Comparison of ENCODE assay signal across 8 cellular contexts in the genomic region with DNA sequence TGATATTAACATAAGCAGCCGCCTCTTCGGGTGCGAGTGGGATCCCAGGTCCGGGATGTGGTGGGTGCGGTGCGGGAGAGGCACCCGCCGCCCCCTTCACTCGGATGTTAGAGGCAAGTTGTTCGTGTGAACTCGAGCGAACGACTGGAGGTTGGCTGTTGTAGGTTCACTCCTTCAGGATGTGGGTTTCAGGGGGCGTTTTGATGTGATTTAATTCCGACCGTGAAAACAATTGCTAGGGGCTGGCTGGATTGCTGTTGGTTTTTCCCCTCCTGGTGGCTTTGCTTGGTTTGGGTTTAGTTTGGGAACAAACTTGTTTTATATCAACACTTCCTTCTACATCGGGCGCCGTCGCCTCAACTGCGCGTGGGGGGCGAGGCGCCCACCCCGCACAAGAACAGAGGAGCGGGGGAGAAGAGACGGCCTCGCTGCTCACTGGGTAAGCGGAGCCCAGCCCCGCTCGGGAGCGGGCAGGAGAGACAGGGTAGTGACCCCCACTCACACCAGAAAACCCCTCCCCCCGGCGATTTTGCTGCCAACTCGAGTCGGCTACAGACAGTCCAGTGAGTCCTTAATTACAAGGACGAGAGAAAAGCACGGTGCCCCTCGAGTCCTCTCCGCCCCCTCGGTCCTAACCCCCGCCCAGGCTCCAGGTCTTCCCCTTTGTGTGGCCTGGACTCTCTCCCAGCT. TPM values are rescaled to one million over a fixed set of nuclear protein-coding genes. Genes with fewer than 3 reads are reported as not detected.
DNase-seq lines count a peak whose midpoint lies in the region; ATAC-seq and TF ChIP-seq lines count a peak whose summit lies in the region.

No MANE protein-coding gene starts in this region.

- intact Hi-C loops in colonic mucosa (cut with DNase I), result no loop called here

- peak; percentile 31 for ATAC-seq in activated naive CD8-positive, alpha-beta T cell treated with anti-CD3 and anti-CD28 coated beads, Interleukin-2, amount 50 U/mL, for 24 hours
- ATAC-seq in GM19452 (IDR thresholded peaks at IDR 0.05; ENCODE audit: unreplicated experiment), result no peak
- no peak for ATAC-seq in HG02840 (IDR thresholded peaks at IDR 0.05; ENCODE audit: low FRiP score, unreplicated experiment)

- peak overlapping the region in 1 of 2 donors; percentile 17 for H3K9ac ChIP-seq in colonic mucosa (ENCODE audit: low read depth in 2 of 2, low read length in 2 of 2)

- peak in 1 of 3 donors; percentile 49 for DNase-seq in Peyer's patch
- peak; percentile 68 for DNase-seq in activated naive CD8-positive, alpha-beta T cell treated with anti-CD3 and anti-CD28 coated beads, Interleukin-2, amount 50 U/mL, for 24 hours
- DNase-seq in NCI-H510A treated with DMSO at 0.1 percent for 48 hours (lab: John Stamatoyannopoulos, UW), result no peak
- no peak for DNase-seq in colonic mucosa

- no peaks in the 10 kb centered on the region for H3K36me3 ChIP-seq in Peyer's patch
- no peaks in the 10 kb centered on the region for H3K36me3 ChIP-seq in colonic mucosa

- H3K4me1 Mint-ChIP-seq in activated naive CD8-positive, alpha-beta T cell treated with anti-CD3 and anti-CD28 coated beads, Interleukin-2, amount 50 U/mL, for 24 hours, result peaks cover 46% of the 10 kb centered on the region
- H3K4me1 Mint-ChIP-seq in nephron, result peaks cover 43% of the 10 kb centered on the region

- H3K27me3 Mint-ChIP-seq in activated naive CD8-positive, alpha-beta T cell treated with anti-CD3 and anti-CD28 coated beads, Interleukin-2, amount 50 U/mL, for 24 hours, result peaks cover 14% of the 10 kb centered on the region
- peaks cover 61% of the 10 kb centered on the region for H3K27me3 Mint-ChIP-seq in nephron (ENCODE audit: low read depth)

- peak overlapping the region; percentile 17 to 64 (median 37) for H3K4me3 ChIP-seq in Peyer's patch
- no peak overlapping the region for H3K4me3 ChIP-seq in colonic mucosa

- no peaks in the 10 kb centered on the region for H3K9me3 ChIP-seq in Peyer's patch
- H3K9me3 ChIP-seq in colonic mucosa, result no peaks in the 10 kb centered on the region

- H3K27me3 ChIP-seq in Peyer's patch (peaks cover 0 to 40% of the 10 kb centered on the region in 2 donors), colonic mucosa (peaks cover 59% of the 10 kb centered on the region)

- H3K4me1 ChIP-seq in Peyer's patch (peaks cover 0 to 49% (median 9%) of the 10 kb centered on the region in 4 donors), colonic mucosa (no peaks in the 10 kb centered on the region)

- peak overlapping the region; percentile 85 for H3K27ac Mint-ChIP-seq in activated naive CD8-positive, alpha-beta T cell treated with anti-CD3 and anti-CD28 coated beads, Interleukin-2, amount 50 U/mL, for 24 hours
- peak overlapping the region; percentile 21 to 73 (median 39) for H3K27ac Mint-ChIP-seq in nephron

- no peaks in the 10 kb centered on the region for H3K9me3 Mint-ChIP-seq in activated naive CD8-positive, alpha-beta T cell treated with anti-CD3 and anti-CD28 coated beads, Interleukin-2, amount 50 U/mL, for 24 hours
- H3K9me3 Mint-ChIP-seq in nephron, result no peaks in the 10 kb centered on the region

- H3K36me3 Mint-ChIP-seq in activated naive CD8-positive, alpha-beta T cell treated with anti-CD3 and anti-CD28 coated beads, Interleukin-2, amount 50 U/mL, for 24 hours (ENCODE audit: low read depth), result peaks cover 12% of the 10 kb centered on the region
- no peaks in the 10 kb centered on the region for H3K36me3 Mint-ChIP-seq in nephron (ENCODE audit: low read depth)

- H3K27ac ChIP-seq in 22Rv1 (peak overlapping the region; percentile 69), Peyer's patch (peak overlapping the region in 1 of 4 donors; percentile 69), colonic mucosa (no peak overlapping the region)

- H3K4me3 Mint-ChIP-seq in activated naive CD8-positive, alpha-beta T cell treated with anti-CD3 and anti-CD28 coated beads, Interleukin-2, amount 50 U/mL, for 24 hours, result peak overlapping the region; percentile 96
- peak overlapping the region; percentile 84 to 100 (median 91) for H3K4me3 Mint-ChIP-seq in nephron

- TF ChIP-seq CTCF in 22Rv1 (IDR thresholded peaks at IDR 0.05) (no peak), Peyer's patch (IDR thresholded peaks at IDR 0.05) (no peak), nephron (IDR thresholded peaks at IDR 0.05; ENCODE audit: unreplicated experiment in 3 of 3) (no peak), colonic mucosa (IDR thresholded peaks at IDR 0.05) (no peak)

- TF ChIP-seq POLR2A in Peyer's patch (IDR thresholded peaks at IDR 0.05), result no peak

RNA-seq across cellular contexts. Expression of a gene that starts 3.0 kb away (rescaled TPM):
- 10 to 100 TPM in 1 of 4 donors, 1 to 10 TPM in 2, under 1 TPM in 1; 0.53 to 34.7 (median 4.4) TPM for total RNA-seq in Peyer's patch
- total RNA-seq in colonic mucosa, result 1 to 10 TPM; 2.1 to 3.4 TPM
